In genomic region chr14:70237710-70238109, GRCh38 we compare ENCODE assay signal across 27 cellular contexts. TPM values are rescaled to one million over a fixed set of nuclear protein-coding genes. Genes with fewer than 3 reads are reported as not detected.
A peak's percentile ranks its signal among the peaks of the same experiment; 100 is the strongest.
DNase-seq lines count a peak whose midpoint lies in the region; ATAC-seq, FAIRE-seq and TF ChIP-seq lines count a peak whose summit lies in the region.
"Had no signal": no experiment of that assay in that cellular context is flagged by ENCODE, and none has a peak within 500 bp of the region (broad histone marks: within the 10 kb centered on the region; RNA-seq: fewer than 3 reads in every experiment).

No MANE protein-coding gene starts in this region.

- peak; percentile 11 for DNase-seq in Daoy (ENCODE audit: low read depth)
- DNase-seq in RPMI7951 (ENCODE audit: low read depth): peak; percentile 4
- peak; percentile 65 to 92 (median 75) for DNase-seq in K562 (ENCODE audit: extremely low read depth in 1 of 4, low spot score in 3 of 4)
- DNase-seq in trophoblast cell: peak; percentile 93 to 94
- DNase-seq in KG1 (lab: John Stamatoyannopoulos, UW): no peak
- DNase-seq: AML-193; CD4-positive, alpha-beta T cell; DMS 273 treated with DMSO at 0.1 percent for 48 hours; DMS79; NCI-H1105; NCI-H146; NCI-H1930; NCI-H2107; NCI-H446; NCI-H524 treated with DMSO at 0.1 percent for 48 hours; NCI-H774; SIG-M5; SW 1271 had no signal

- ATAC-seq in K562: peak; percentile 96
- ATAC-seq in GM18867 (IDR thresholded peaks at IDR 0.05; ENCODE audit: unreplicated experiment): no peak
- no peak for ATAC-seq in GM18858 (IDR thresholded peaks at IDR 0.05; ENCODE audit: unreplicated experiment)
- ATAC-seq: A549, Panc1 had no signal

- in situ Hi-C loops in K562 (cut with MboI): no loop called here

- H4K20me1 ChIP-seq in K562 (replicated peaks; ENCODE audit: control insufficient read depth, insufficient read depth, low read length): no peaks in the 10 kb centered on the region
- H4K20me1 ChIP-seq: BLaER1 treated with 17β-estradiol and CSF1 and Interleukin-3, amounts not matched to agents 10 nM and 100 nM had no signal

- peak overlapping the region; percentile 62 for H3K4me2 ChIP-seq in K562 (ENCODE audit: insufficient read depth, low read length)
- H3K4me2 ChIP-seq in trophoblast cell (ENCODE audit: low read length): no peak overlapping the region
- H3K4me2 ChIP-seq: A549; BLaER1 treated with 17β-estradiol and CSF1 and Interleukin-3, amounts not matched to agents 10 nM and 100 nM had no signal

- intact Hi-C loops in K562 (cut with micrococcal nuclease): loop anchor here (1.0 kb wide), 1 partner anchor 20 kb away; no protein-coding TSS in a partner anchor

- no peak overlapping the region for H2BK5ac ChIP-seq in trophoblast cell (ENCODE audit: low read depth, low read length, poor library complexity)

- CTCF ChIA-PET in K562 (lab: Yijun Ruan, JAX; ENCODE audit: low intra/inter-chr PET ratio): no interaction called here

- H3K9me1 ChIP-seq in K562 (ENCODE audit: control insufficient read depth, insufficient read depth, low read length): no peaks in the 10 kb centered on the region

- TF ChIP-seq POLR2A in K562 (conservative IDR thresholded peaks at IDR 0.05): no peak

- H3K9me3 ChIP-seq in K562 (replicated peaks; ENCODE audit: control insufficient read depth, insufficient read depth, low read depth, low read length): no peaks in the 10 kb centered on the region
- H3K9me3 ChIP-seq in trophoblast cell (ENCODE audit: insufficient read depth, low read depth, low read length): no peaks in the 10 kb centered on the region
- H3K9me3 ChIP-seq: A549 had no signal

- no peak overlapping the region for H3K18ac ChIP-seq in trophoblast cell (ENCODE audit: low read length)

- H3K4me1 ChIP-seq in K562 (replicated peaks in 1 of 2; ENCODE audit: control insufficient read depth in 2 of 2, insufficient read depth in 2 of 2, low read length in 2 of 2): peaks cover 9 to 25% of the 10 kb centered on the region in 2 experiments
- H3K4me1 ChIP-seq in trophoblast cell (ENCODE audit: control insufficient read depth in 1 of 2, insufficient read depth in 2 of 2, low read length in 2 of 2): no peaks in the 10 kb centered on the region
- H3K4me1 ChIP-seq: A549 had no signal

- no peak overlapping the region for H4K12ac ChIP-seq in trophoblast cell (ENCODE audit: low read depth, low read length)

- H4K8ac ChIP-seq in trophoblast cell (ENCODE audit: low read depth, low read length): no peak overlapping the region

- H2BK120ac ChIP-seq in trophoblast cell (ENCODE audit: insufficient read depth, low read length, poor library complexity): no peak overlapping the region

- H2AK5ac ChIP-seq in trophoblast cell (ENCODE audit: low read length): no peak overlapping the region

- H2AFZ ChIP-seq in K562 (ENCODE audit: low read depth, low read length) (peak overlapping the region; percentile 83), trophoblast cell (ENCODE audit: insufficient read depth, low read length, poor library complexity) (no peak overlapping the region)

- no peaks in the 10 kb centered on the region for H3K27me3 ChIP-seq in K562 (ENCODE audit: control insufficient read depth in 2 of 2, insufficient read depth in 2 of 2, low read length in 2 of 2)
- H3K27me3 ChIP-seq in trophoblast cell (ENCODE audit: insufficient read depth, low read length): no peaks in the 10 kb centered on the region
- H3K27me3 ChIP-seq: BLaER1 treated with 17β-estradiol and CSF1 and Interleukin-3, amounts not matched to agents 10 nM and 100 nM had no signal

- H3K9ac ChIP-seq in K562 (ENCODE audit: insufficient read depth in 1 of 2, low read depth in 2 of 2, low read length in 2 of 2): peak overlapping the region in 1 of 2 experiments; percentile 53; a peak in 1 of 4 replicates
- H3K9ac ChIP-seq in trophoblast cell (ENCODE audit: low read length): no peak overlapping the region
- H3K9ac ChIP-seq: BLaER1 treated with 17β-estradiol and CSF1 and Interleukin-3, amounts not matched to agents 10 nM and 100 nM had no signal

- H3K36me3 ChIP-seq in K562 (ENCODE audit: control insufficient read depth, insufficient read depth, low read length): no peaks in the 10 kb centered on the region
- no peaks in the 10 kb centered on the region for H3K36me3 ChIP-seq in trophoblast cell (ENCODE audit: control insufficient read depth in 1 of 2, insufficient read depth in 2 of 2, low read length in 2 of 2)
- H3K36me3 ChIP-seq: BLaER1 treated with 17β-estradiol and CSF1 and Interleukin-3, amounts not matched to agents 10 nM and 100 nM had no signal

- H3K4me3 ChIP-seq in K562 (no peak overlapping the region), trophoblast cell (ENCODE audit: low read depth, low read length) (no peak overlapping the region)
- H3K4me3 ChIP-seq: A549; BLaER1 treated with 17β-estradiol and CSF1 and Interleukin-3, amounts not matched to agents 10 nM and 100 nM; SK-N-MC had no signal

- POLR2A ChIA-PET in K562 (lab: Yijun Ruan, JAX): no interaction called here

- H3K14ac ChIP-seq in trophoblast cell (ENCODE audit: low read length): no peak overlapping the region

- no peak overlapping the region for H3K23ac ChIP-seq in trophoblast cell (ENCODE audit: low read length)

- TF ChIP-seq EP300 in K562 (IDR thresholded peaks at IDR 0.05; ENCODE audit: low read length): peak; percentile 95

- 0% methylated on average over 3 of the region's 3 CpGs for WGBS in K562 (ENCODE audit: insufficient coverage, low coverage, missing lambda C conversion rate)
- WGBS in trophoblast cell (ENCODE audit: extremely low coverage, insufficient coverage, insufficient read length): no CpG with 5 or more reads among the region's 3 CpGs

- peak overlapping the region; percentile 86 for H3K27ac ChIP-seq in K562 (ENCODE audit: extremely low read depth, low read depth, low read length)
- no peak overlapping the region for H3K27ac ChIP-seq in trophoblast cell (ENCODE audit: low read depth, low read length)
- H3K27ac ChIP-seq: A549; BLaER1 treated with 17β-estradiol and CSF1 and Interleukin-3, amounts not matched to agents 10 nM and 100 nM; SK-N-MC had no signal

- no peak overlapping the region for H3K4ac ChIP-seq in trophoblast cell (ENCODE audit: low read depth, low read length)

- no peak for TF ChIP-seq RAD21 in K562 (CRISPR knock-in tag; conservative IDR thresholded peaks at IDR 0.05 in 1 of 2, IDR thresholded peaks at IDR 0.05 in 1 of 2)

- no peak overlapping the region for H2BK12ac ChIP-seq in trophoblast cell (ENCODE audit: low read length)

- no peak for TF ChIP-seq CTCF in K562 (IDR thresholded peaks at IDR 0.05 in 2 of 3, conservative IDR thresholded peaks at IDR 0.05 in 1 of 3; ENCODE audit: insufficient read depth in 2 of 3, low read depth in 1 of 3, low read length in 3 of 3)

- BruUV-seq in K562 (replicated peaks; lab: Mats Ljungman, UMichigan): no TSS peak

- H3K79me2 ChIP-seq in K562 (ENCODE audit: control insufficient read depth, insufficient read depth, low read length) (no peaks in the 10 kb centered on the region), trophoblast cell (ENCODE audit: control insufficient read depth, insufficient read depth, low read length, poor library complexity) (no peaks in the 10 kb centered on the region)

- H3K79me1 ChIP-seq in trophoblast cell (ENCODE audit: low read length): no peaks in the 10 kb centered on the region

- H4K91ac ChIP-seq in trophoblast cell (ENCODE audit: low read depth, low read length): no peak overlapping the region

- FAIRE-seq in K562 (lab: Jason Lieb, UNC): peak; percentile 100
- FAIRE-seq: A549, GM12892 had no signal

TF ChIP-seq in K562, 482 proteins besides CTCF, POLR2A, EP300 and RAD21 (continues in another document):
- TF ChIP-seq ZNF830 (CRISPR knock-in tag; IDR thresholded peaks at IDR 0.05) (no peak), SP2 (IDR thresholded peaks at IDR 0.05; ENCODE audit: extremely low read depth, low read depth, low read length, poor library complexity, severe bottlenecking) (no peak), ZNF354B (CRISPR knock-in tag; IDR thresholded peaks at IDR 0.05) (no peak), ZNF764 (CRISPR knock-in tag; IDR thresholded peaks at IDR 0.05; ENCODE audit: low read depth) (no peak), SMARCB1 (IDR thresholded peaks at IDR 0.05; ENCODE audit: insufficient read length, low read depth) (no peak), ARID2 (IDR thresholded peaks at IDR 0.05) (no peak)
- TF ChIP-seq, protein P1, sequence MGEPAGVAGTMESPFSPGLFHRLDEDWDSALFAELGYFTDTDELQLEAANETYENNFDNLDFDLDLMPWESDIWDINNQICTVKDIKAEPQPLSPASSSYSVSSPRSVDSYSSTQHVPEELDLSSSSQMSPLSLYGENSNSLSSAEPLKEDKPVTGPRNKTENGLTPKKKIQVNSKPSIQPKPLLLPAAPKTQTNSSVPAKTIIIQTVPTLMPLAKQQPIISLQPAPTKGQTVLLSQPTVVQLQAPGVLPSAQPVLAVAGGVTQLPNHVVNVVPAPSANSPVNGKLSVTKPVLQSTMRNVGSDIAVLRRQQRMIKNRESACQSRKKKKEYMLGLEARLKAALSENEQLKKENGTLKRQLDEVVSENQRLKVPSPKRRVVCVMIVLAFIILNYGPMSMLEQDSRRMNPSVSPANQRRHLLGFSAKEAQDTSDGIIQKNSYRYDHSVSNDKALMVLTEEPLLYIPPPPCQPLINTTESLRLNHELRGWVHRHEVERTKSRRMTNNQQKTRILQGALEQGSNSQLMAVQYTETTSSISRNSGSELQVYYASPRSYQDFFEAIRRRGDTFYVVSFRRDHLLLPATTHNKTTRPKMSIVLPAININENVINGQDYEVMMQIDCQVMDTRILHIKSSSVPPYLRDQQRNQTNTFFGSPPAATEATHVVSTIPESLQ (CRISPR knock-in tag; IDR thresholded peaks at IDR 0.05): no peak

RNA-seq across cellular contexts. Expression of gene SLC8A3, which starts 49.0 kb away (rescaled TPM):
- total RNA-seq in Daoy (2014; rRNA removed; shearing (Covaris generic)): 0.40 and 1.9 TPM in 2 replicates
- total RNA-seq in RPMI7951 (2014; rRNA removed; shearing (Covaris generic)): 3.1 and 4.0 TPM in 2 replicates
- not detected in 2 replicates for total RNA-seq in K562 (2011; cell fraction: chromatin; rRNA removed; ENCODE audit: low replicate concordance)
- total RNA-seq in K562 (2011; cell fraction: nucleolus; rRNA removed): not detected in 2 replicates
- total RNA-seq in K562 (2011; cell fraction: nucleoplasm; rRNA removed): not detected in 2 replicates
- total RNA-seq in K562 (2014; rRNA removed) (not detected in 2 replicates), K562 (2014; rRNA removed; fragmentation: Illumina TruSeq; extraction: Trizol) (not detected in 2 replicates), K562 (2015; rRNA removed; fragmentation: Illumina TruSeq; extraction: Trizol) (not detected in 2 replicates), K562 (2021) (not detected in 2 replicates)
- polyA plus RNA-seq in K562 (2011; rRNA removed) (not detected in 2 replicates), K562 (2014; fragmentation: Illumina TruSeq; extraction: Trizol) (not detected in 2 replicates), K562 (2014; fragmentation: Nextera tagmentation; extraction: Ambion mirVana) (not detected), K562 (2014; rRNA removed) (not detected in 2 replicates)
- polyA plus RNA-seq in K562 (2011; cell fraction: cytosol; rRNA removed): not detected in 2 replicates
- not detected in 2 replicates for polyA plus RNA-seq in K562 (2011; cell fraction: nucleus; rRNA removed)
- polyA plus RNA-seq in K562 (2012): not detected in 2 replicates
- not detected in 2 replicates for polyA minus RNA-seq in K562 (2011; rRNA and poly(A)+ RNA removed)
- not detected in 2 replicates for polyA minus RNA-seq in K562 (2011; cell fraction: cytosol; rRNA and poly(A)+ RNA removed)
- not detected in 2 replicates for polyA minus RNA-seq in K562 (2011; cell fraction: nucleus; rRNA and poly(A)+ RNA removed)
- polyA plus RNA-seq in trophoblast cell (2013): 0.18 and 0.22 TPM in 2 replicates
- total RNA-seq: CD4-positive, alpha-beta T cell; H4; HT-29 had no signal
- polyA plus RNA-seq: A549 had no signal
